Comparison of ENCODE assay signal across 21 cellular contexts in genomic region chr18:76679877-76680276, GRCh38.
DNase-seq lines count a peak whose midpoint lies in the region; ATAC-seq, FAIRE-seq and TF ChIP-seq lines count a peak whose summit lies in the region.
"Had no signal": no experiment of that assay in that cellular context is flagged by ENCODE, and none has a peak within 500 bp of the region (broad histone marks: within the 10 kb centered on the region; RNA-seq: fewer than 3 reads in every experiment).

No MANE protein-coding gene starts in this region.

- intact Hi-C loops in mucosa of descending colon (cut with DNase I, micrococcal nuclease) = no loop called here

- H3K36me3 ChIP-seq in HEK293 (ENCODE audit: control insufficient read depth in 2 of 2, insufficient read depth in 1 of 2, low read length in 2 of 2) (no peaks in the 10 kb centered on the region), astrocyte (ENCODE audit: insufficient read depth, low read length) (no peaks in the 10 kb centered on the region), mesendoderm (ENCODE audit: control insufficient read depth, insufficient read depth, low read length) (no peaks in the 10 kb centered on the region), mucosa of descending colon (ENCODE audit: low read depth) (no peaks in the 10 kb centered on the region)
- H3K36me3 ChIP-seq: ascending aorta had no signal

- H2BK120ac ChIP-seq in mesendoderm (ENCODE audit: low read depth, low read length) = no peak overlapping the region

- H3K4ac ChIP-seq in mesendoderm (ENCODE audit: low read depth, low read length) = no peak overlapping the region

- H4K8ac ChIP-seq in mesendoderm (ENCODE audit: low read depth, low read length) = no peak overlapping the region

- no peak overlapping the region for H2BK5ac ChIP-seq in mesendoderm (ENCODE audit: low read length)

- H3K27ac Mint-ChIP-seq in astrocyte (ENCODE audit: unreplicated experiment) = no peak overlapping the region
- H3K27ac Mint-ChIP-seq in naive thymus-derived CD8-positive, alpha-beta T cell = no peak overlapping the region
- H3K27ac Mint-ChIP-seq: activated naive CD8-positive, alpha-beta T cell; activated T-helper 2 cell treated with anti-CD3 and anti-CD28 coated beads, Interferon-gamma antibody, Interleukin-2, Interleukin-4, amounts not matched to agents 10 μg/mL and 5 μg/mL and 100 μg/mL, durations not matched to agents 14 hours and 24 hours and 36 hours; effector memory CD8-positive, alpha-beta T cell; stimulated activated memory B cell treated with anti-CD40 and anti-IgM and Interleukin-4, amounts not matched to agents 10 μg/mL and 1 μg/mL and 100 μg/mL, for 72 hours; T-helper 2 cell treated with Interferon-gamma antibody and Interleukin-4, amounts not matched to agents 5 μg/mL and 100 μg/mL, for 36 hours had no signal

- no peak overlapping the region for H3K56ac ChIP-seq in mesendoderm (ENCODE audit: low read length)

- ATAC-seq in naive thymus-derived CD8-positive, alpha-beta T cell = no peak
- no peak for ATAC-seq in mucosa of descending colon
- ATAC-seq: effector memory CD8-positive, alpha-beta T cell; psoas muscle; stimulated activated memory B cell treated with anti-CD40 and anti-IgM and Interleukin-4, amounts not matched to agents 10 μg/mL and 1 μg/mL and 100 μg/mL, for 72 hours had no signal

- no peak overlapping the region for H3K18ac ChIP-seq in mesendoderm (ENCODE audit: low read length)

- no peak for TF ChIP-seq CTCF in HEK293 (tag by site-specific recombination; IDR thresholded peaks at IDR 0.05)
- no peak for TF ChIP-seq CTCF in astrocyte (IDR thresholded peaks at IDR 0.05; ENCODE audit: insufficient read depth, low read depth, low read length)
- TF ChIP-seq CTCF in mucosa of descending colon (IDR thresholded peaks at IDR 0.05) = no peak

- no peak overlapping the region for H2BK15ac ChIP-seq in mesendoderm (replicated peaks; ENCODE audit: low read depth)

- H2AFZ ChIP-seq in astrocyte (ENCODE audit: low read depth, low read length) = peak overlapping the region; percentile 24

- H3K9me3 Mint-ChIP-seq in astrocyte (ENCODE audit: unreplicated experiment) = no peaks in the 10 kb centered on the region
- peaks cover 0 to 1% (median 0%) of the 10 kb centered on the region in 9 donors for H3K9me3 Mint-ChIP-seq in naive thymus-derived CD8-positive, alpha-beta T cell
- H3K9me3 Mint-ChIP-seq: activated T-helper 2 cell treated with anti-CD3 and anti-CD28 coated beads, Interferon-gamma antibody, Interleukin-2, Interleukin-4, amounts not matched to agents 10 μg/mL and 5 μg/mL and 100 μg/mL, durations not matched to agents 14 hours and 24 hours and 36 hours; effector memory CD8-positive, alpha-beta T cell; stimulated activated memory B cell treated with anti-CD40 and anti-IgM and Interleukin-4, amounts not matched to agents 10 μg/mL and 1 μg/mL and 100 μg/mL, for 72 hours; T-helper 2 cell treated with Interferon-gamma antibody and Interleukin-4, amounts not matched to agents 5 μg/mL and 100 μg/mL, for 36 hours had no signal

- H3K27me3 Mint-ChIP-seq in astrocyte (ENCODE audit: low read depth, unreplicated experiment) = peaks cover 8% of the 10 kb centered on the region
- H3K27me3 Mint-ChIP-seq in naive thymus-derived CD8-positive, alpha-beta T cell = peaks cover 4 to 21% (median 11%) of the 10 kb centered on the region in 5 donors
- H3K27me3 Mint-ChIP-seq: activated naive CD8-positive, alpha-beta T cell had no signal

- H3K9me3 ChIP-seq in HEK293 (ENCODE audit: control insufficient read depth, insufficient read depth, low read depth, low read length) (no peaks in the 10 kb centered on the region), astrocyte (ENCODE audit: insufficient read depth, low read depth, low read length) (no peaks in the 10 kb centered on the region), mucosa of descending colon (no peaks in the 10 kb centered on the region)
- H3K9me3 ChIP-seq: ascending aorta, psoas muscle had no signal

- no peak overlapping the region for H3K4me3 Mint-ChIP-seq in astrocyte (ENCODE audit: unreplicated experiment)
- no peak overlapping the region for H3K4me3 Mint-ChIP-seq in naive thymus-derived CD8-positive, alpha-beta T cell
- H3K4me3 Mint-ChIP-seq: activated naive CD8-positive, alpha-beta T cell; effector memory CD8-positive, alpha-beta T cell; stimulated activated memory B cell treated with anti-CD40 and anti-IgM and Interleukin-4, amounts not matched to agents 10 μg/mL and 1 μg/mL and 100 μg/mL, for 72 hours; T-helper 2 cell treated with Interferon-gamma antibody and Interleukin-4, amounts not matched to agents 5 μg/mL and 100 μg/mL, for 36 hours had no signal

- no peak overlapping the region for H3K23ac ChIP-seq in mesendoderm (ENCODE audit: low read length)

- H2AK5ac ChIP-seq in mesendoderm (ENCODE audit: low read length) = no peak overlapping the region

- no peak overlapping the region for H3K4me3 ChIP-seq in HEK293 (ENCODE audit: low read depth, low read length)
- H3K4me3 ChIP-seq in astrocyte (ENCODE audit: insufficient read depth, low read depth, low read length) = no peak overlapping the region
- no peak overlapping the region for H3K4me3 ChIP-seq in mesendoderm (ENCODE audit: low read length)
- H3K4me3 ChIP-seq in mucosa of descending colon = no peak overlapping the region
- H3K4me3 ChIP-seq: ascending aorta, psoas muscle, skin epidermis had no signal

- CTCF ChIA-PET in HEK293 (lab: Yijun Ruan, JAX) = interaction anchor here (0.6 to 1.5 kb wide), 5 partner anchors 16 to 1509 kb away, joined by 3 to 5 read pairs (median 3); no protein-coding TSS in a partner anchor

- DNase-seq in NCI-H2107 treated with DMSO at 0.1 percent for 48 hours (lab: John Stamatoyannopoulos, UW; ENCODE audit: unreplicated experiment) = peak; percentile 89
- DNase-seq in astrocyte (ENCODE audit: low read depth) = no peak
- peak; percentile 62 for DNase-seq in mesendoderm
- DNase-seq in naive thymus-derived CD8-positive, alpha-beta T cell = no peak
- DNase-seq in mucosa of descending colon = no peak
- DNase-seq in NCI-H524 (lab: John Stamatoyannopoulos, UW) = no peak
- DNase-seq in stimulated activated naive CD4-positive, alpha-beta T cell (lab: John Stamatoyannopoulos, UW) = no peak
- DNase-seq: effector memory CD8-positive, alpha-beta T cell; NCI-H446; psoas muscle had no signal

- H4K20me1 ChIP-seq in astrocyte (ENCODE audit: insufficient read depth, low read length) = no peaks in the 10 kb centered on the region

- POLR2A ChIA-PET in HEK293 (lab: Yijun Ruan, JAX) = no interaction called here
- POLR2A ChIA-PET in naive thymus-derived CD8-positive, alpha-beta T cell (lab: Charles Lee) = no interaction called here

- H3K79me1 ChIP-seq in mesendoderm (ENCODE audit: low read length) = no peaks in the 10 kb centered on the region

- H3K79me2 ChIP-seq in astrocyte (ENCODE audit: insufficient read depth, low read length) (no peaks in the 10 kb centered on the region), mesendoderm (ENCODE audit: control insufficient read depth, insufficient read depth, low read length) (no peaks in the 10 kb centered on the region)

- no peak overlapping the region for H3K4me2 ChIP-seq in astrocyte (ENCODE audit: low read length)
- no peak overlapping the region for H3K4me2 ChIP-seq in mesendoderm (ENCODE audit: low read length)

- H3K27me3 ChIP-seq in astrocyte (ENCODE audit: insufficient read depth, low read length) (peaks cover 10% of the 10 kb centered on the region), mesendoderm (ENCODE audit: insufficient read depth, low read length, poor library complexity) (no peaks in the 10 kb centered on the region)
- H3K27me3 ChIP-seq: ascending aorta had no signal

- H3K36me3 Mint-ChIP-seq in astrocyte (ENCODE audit: low read depth, unreplicated experiment) = no peaks in the 10 kb centered on the region
- H3K36me3 Mint-ChIP-seq in naive thymus-derived CD8-positive, alpha-beta T cell = no peaks in the 10 kb centered on the region
- H3K36me3 Mint-ChIP-seq: activated naive CD8-positive, alpha-beta T cell; stimulated activated memory B cell treated with anti-CD40 and anti-IgM and Interleukin-4, amounts not matched to agents 10 μg/mL and 1 μg/mL and 100 μg/mL, for 72 hours had no signal

- no peak overlapping the region for H4K5ac ChIP-seq in mesendoderm (ENCODE audit: low read length)

- H3K27ac ChIP-seq in HEK293 (ENCODE audit: extremely low read depth, low read depth, low read length) = no peak overlapping the region
- H3K27ac ChIP-seq in astrocyte (ENCODE audit: low read depth, low read length) = no peak overlapping the region
- H3K27ac ChIP-seq in mesendoderm (ENCODE audit: low read depth, low read length) = no peak overlapping the region
- H3K27ac ChIP-seq: ascending aorta, C4-2B, HL-60, psoas muscle, skin epidermis had no signal

- WGBS in mesendoderm (ENCODE audit: extremely low coverage, insufficient coverage, low lambda C conversion rate) = no CpG with 5 or more reads among the region's 8 CpGs

- H3K4me1 Mint-ChIP-seq in astrocyte (ENCODE audit: low read depth, unreplicated experiment) = peaks cover 3% of the 10 kb centered on the region
- peaks cover 0 to 2% (median 0%) of the 10 kb centered on the region in 4 donors for H3K4me1 Mint-ChIP-seq in naive thymus-derived CD8-positive, alpha-beta T cell
- H3K4me1 Mint-ChIP-seq: stimulated activated memory B cell treated with anti-CD40 and anti-IgM and Interleukin-4, amounts not matched to agents 10 μg/mL and 1 μg/mL and 100 μg/mL, for 72 hours had no signal

- H3K9ac ChIP-seq in astrocyte (ENCODE audit: low read length) = no peak overlapping the region
- H3K9ac ChIP-seq in mesendoderm (ENCODE audit: low read length) = no peak overlapping the region

- FAIRE-seq in astrocyte (lab: Jason Lieb, UNC) = no peak
- FAIRE-seq: G401.6, RCC 7860 had no signal

- H3K4me1 ChIP-seq in HEK293 (ENCODE audit: control insufficient read depth, insufficient read depth, low read length) (no peaks in the 10 kb centered on the region), astrocyte (ENCODE audit: insufficient read depth, low read length) (no peaks in the 10 kb centered on the region), mesendoderm (ENCODE audit: control insufficient read depth, low read depth, low read length) (no peaks in the 10 kb centered on the region), mucosa of descending colon (ENCODE audit: low read depth) (no peaks in the 10 kb centered on the region)
- H3K4me1 ChIP-seq: ascending aorta, psoas muscle had no signal

TF ChIP-seq in HEK293, 187 proteins besides CTCF, POLR2A, EP300 and RAD21:
- TF ChIP-seq ZNF544 (tag by site-specific recombination; IDR thresholded peaks at IDR 0.05) = no peak
- peak; percentile 75 for TF ChIP-seq ZNF335 (tag by site-specific recombination; conservative IDR thresholded peaks at IDR 0.05)

Comparison
In these comparisons a context has a peak if more than half of its experiments do, and no peak if none do; other contexts are left out.
1. DNase-seq: peak in NCI-H2107 treated with DMSO at 0.1 percent for 48 hours (single experiment) and mesendoderm (single experiment); none in astrocyte (single experiment), naive thymus-derived CD8-positive, alpha-beta T cell (0 of 10), mucosa of descending colon (0 of 3), NCI-H524 (0 of 2) and stimulated activated naive CD4-positive, alpha-beta T cell (0 of 6).